Comparison of ENCODE assay signal across 15 cellular contexts in genomic region chr2:159045545-159046454, GRCh38.
DNase-seq lines count a peak whose midpoint lies in the region; ATAC-seq and TF ChIP-seq lines count a peak whose summit lies in the region.
"Had no signal": no experiment of that assay in that cellular context is flagged by ENCODE, and none has a peak within 500 bp of the region (broad histone marks: within the 10 kb centered on the region; RNA-seq: fewer than 3 reads in every experiment).

No MANE protein-coding gene starts in this region.

- DNase-seq in SJSA1 (ENCODE audit: low read depth in 1 of 2, low spot score in 2 of 2) (no peak), coronary artery (ENCODE audit: low spot score) (no peak), NCI-H524 (lab: John Stamatoyannopoulos, UW) (no peak), iPS-NIHi7 (ENCODE audit: extremely low spot score) (no peak)
- DNase-seq in activated CD4-positive, alpha-beta T cell treated with anti-CD3 and anti-CD28 coated beads, Interleukin-2, amount 50 U/mL, for 48 hours, result no peak
- DNase-seq: DMS53, erythroblast, hypothalamus, NCI-H82, T-helper 9 cell had no signal

- H3K9me3 ChIP-seq in SJSA1 (replicated peaks) (no peaks in the 10 kb centered on the region), gastroesophageal sphincter (peaks cover 0 to 7% (median 0%) of the 10 kb centered on the region in 3 donors)

- TF ChIP-seq EP300 in gastroesophageal sphincter (IDR thresholded peaks at IDR 0.05), result no peak

- H3K27ac ChIP-seq in C4-2B (peak overlapping the region; percentile 96), SJSA1 (0 out of 2 replicates have a peak overlapping the region, but pooled peaks have one; percentile 33), coronary artery (peak overlapping the region; percentile 46 to 70), gastroesophageal sphincter (no peak overlapping the region)

- TF ChIP-seq POLR2A in gastroesophageal sphincter (IDR thresholded peaks at IDR 0.05), result no peak

- no peaks in the 10 kb centered on the region for H3K27me3 Mint-ChIP-seq in nephron (ENCODE audit: low read depth)

- H3K4me3 Mint-ChIP-seq in nephron, result no peak overlapping the region
- H3K4me3 Mint-ChIP-seq: activated naive CD4-positive, alpha-beta T cell treated with anti-CD3 and anti-CD28 coated beads, Interleukin-2, amount 50 U/mL, for 24 hours; stimulated activated memory B cell treated with anti-CD40 and anti-IgM and Interleukin-4, amounts not matched to agents 10 μg/mL and 1 μg/mL and 100 μg/mL, for 72 hours had no signal

- H3K9me3 Mint-ChIP-seq in nephron, result peaks cover 15% of the 10 kb centered on the region
- H3K9me3 Mint-ChIP-seq: activated naive CD4-positive, alpha-beta T cell treated with anti-CD3 and anti-CD28 coated beads, Interleukin-2, amount 50 U/mL, for 24 hours; stimulated activated memory B cell treated with anti-CD40 and anti-IgM and Interleukin-4, amounts not matched to agents 10 μg/mL and 1 μg/mL and 100 μg/mL, for 72 hours had no signal

- H3K4me1 ChIP-seq in SJSA1 (replicated peaks), result peaks cover 58% of the 10 kb centered on the region
- H3K4me1 ChIP-seq in gastroesophageal sphincter, result peaks cover 0 to 68% (median 0%) of the 10 kb centered on the region in 3 donors

- ATAC-seq in gastroesophageal sphincter, result no peak
- ATAC-seq: stimulated activated memory B cell treated with anti-CD40 and anti-IgM and Interleukin-4, amounts not matched to agents 10 μg/mL and 1 μg/mL and 100 μg/mL, for 72 hours had no signal

- H3K4me3 ChIP-seq in SJSA1, result no peak overlapping the region
- no peak overlapping the region for H3K4me3 ChIP-seq in coronary artery
- H3K4me3 ChIP-seq in gastroesophageal sphincter, result no peak overlapping the region

- TF ChIP-seq CTCF in C4-2B (conservative IDR thresholded peaks at IDR 0.05), result no peak
- no peak for TF ChIP-seq CTCF in coronary artery (IDR thresholded peaks at IDR 0.05)
- no peak for TF ChIP-seq CTCF in nephron (IDR thresholded peaks at IDR 0.05; ENCODE audit: unreplicated experiment in 3 of 3)
- TF ChIP-seq CTCF in gastroesophageal sphincter (IDR thresholded peaks at IDR 0.05), result no peak

- H3K36me3 Mint-ChIP-seq in nephron (ENCODE audit: low read depth), result peaks cover 49% of the 10 kb centered on the region
- H3K36me3 Mint-ChIP-seq: activated naive CD4-positive, alpha-beta T cell treated with anti-CD3 and anti-CD28 coated beads, Interleukin-2, amount 50 U/mL, for 24 hours; stimulated activated memory B cell treated with anti-CD40 and anti-IgM and Interleukin-4, amounts not matched to agents 10 μg/mL and 1 μg/mL and 100 μg/mL, for 72 hours had no signal

- 69 to 72% methylated on average over 10 to 11 of the region's 11 CpGs for WGBS in gastroesophageal sphincter (ENCODE audit: low coverage in 1 of 2), 2 donors

- H3K4me1 Mint-ChIP-seq in nephron, result peaks cover 64% of the 10 kb centered on the region
- H3K4me1 Mint-ChIP-seq: activated naive CD4-positive, alpha-beta T cell treated with anti-CD3 and anti-CD28 coated beads, Interleukin-2, amount 50 U/mL, for 24 hours; stimulated activated memory B cell treated with anti-CD40 and anti-IgM and Interleukin-4, amounts not matched to agents 10 μg/mL and 1 μg/mL and 100 μg/mL, for 72 hours had no signal

- peak overlapping the region; percentile 42 to 75 (median 56) for H3K27ac Mint-ChIP-seq in nephron
- H3K27ac Mint-ChIP-seq: activated naive CD4-positive, alpha-beta T cell treated with anti-CD3 and anti-CD28 coated beads, Interleukin-2, amount 50 U/mL, for 24 hours; stimulated activated memory B cell treated with anti-CD40 and anti-IgM and Interleukin-4, amounts not matched to agents 10 μg/mL and 1 μg/mL and 100 μg/mL, for 72 hours had no signal

- H3K36me3 ChIP-seq in SJSA1, result 0 out of 2 replicates have a peak, but pooled peaks cover 3% of the 10 kb centered on the region
- H3K36me3 ChIP-seq in gastroesophageal sphincter, result peaks cover 0 to 9% of the 10 kb centered on the region in 2 donors

- no peaks in the 10 kb centered on the region for H3K27me3 ChIP-seq in SJSA1 (replicated peaks)
- no peaks in the 10 kb centered on the region for H3K27me3 ChIP-seq in gastroesophageal sphincter

Comparison
In these comparisons a context has a peak if more than half of its experiments do, and no peak if none do; other contexts are left out.
1. H3K27ac ChIP-seq: peak in C4-2B (single experiment), SJSA1 (single experiment) and coronary artery (2 of 2); none in gastroesophageal sphincter (0 of 4).